11 cellular contexts compared by ENCODE assay signal in genomic region chrX:154727418-154728323, GRCh38. TPM values are rescaled to one million over a fixed set of nuclear protein-coding genes. Genes with fewer than 3 reads are reported as not detected.
A peak's percentile ranks its signal among the peaks of the same experiment; 100 is the strongest.
DNase-seq lines count a peak whose midpoint lies in the region; ATAC-seq and TF ChIP-seq lines count a peak whose summit lies in the region.
"Had no signal": no experiment of that assay in that cellular context is flagged by ENCODE, and none has a peak within 500 bp of the region (broad histone marks: within the 10 kb centered on the region; RNA-seq: fewer than 3 reads in every experiment).

No MANE protein-coding gene starts in this region.

- no TSS peak for BruUV-seq in Panc1 (replicated peaks; lab: Mats Ljungman, UMichigan)

- no peak for TF ChIP-seq EP300 in esophagus muscularis mucosa (IDR thresholded peaks at IDR 0.05)

- H3K4me3 ChIP-seq in AG10803 (ENCODE audit: low read length) (no peak overlapping the region), Panc1 (ENCODE audit: low read depth in 2 of 2, low read length in 2 of 2) (no peak overlapping the region), esophagus muscularis mucosa (no peak overlapping the region)

- no peaks in the 10 kb centered on the region for H3K9me3 ChIP-seq in Panc1 (ENCODE audit: control insufficient read depth, insufficient read depth, low read depth, low read length)
- H3K9me3 ChIP-seq in esophagus muscularis mucosa = no peaks in the 10 kb centered on the region

- in situ Hi-C loops in Panc1 (cut with HindIII; ENCODE audit: low pct_unique_long_range_greater_than_20kb, low sequenced_read_pairs) = no loop called here

- H3K36me3 ChIP-seq in Panc1 (ENCODE audit: control insufficient read depth, insufficient read depth, low read length) = no peaks in the 10 kb centered on the region
- no peaks in the 10 kb centered on the region for H3K36me3 ChIP-seq in esophagus muscularis mucosa

- DNase-seq in AG10803 (ENCODE audit: low read depth) (peak; percentile 61), Panc1 (ENCODE audit: low read depth, low spot score) (no peak), esophagus muscularis mucosa (ENCODE audit: extremely low spot score) (peak; percentile 93), myocyte (ENCODE audit: low read depth) (peak; percentile 55), GDM1 (lab: John Stamatoyannopoulos, UW) (no peak), NCI-H146 (lab: John Stamatoyannopoulos, UW) (no peak), SW480 (ENCODE audit: low spot score) (no peak)
- DNase-seq: activated gamma-delta T cell, NCI-H1105 treated with DMSO at 0.1 percent for 48 hours had no signal

- H3K27me3 ChIP-seq in Panc1 (ENCODE audit: control insufficient read depth, insufficient read depth, low read length) = no peaks in the 10 kb centered on the region
- no peaks in the 10 kb centered on the region for H3K27me3 ChIP-seq in esophagus muscularis mucosa

- TF ChIP-seq POLR2A in esophagus muscularis mucosa (IDR thresholded peaks at IDR 0.05; ENCODE audit: low read depth) = no peak

- CTCF ChIA-PET in Panc1 (lab: Charles Lee) = interaction anchor here (0.6 to 0.7 kb wide), 2 partner anchors 21 to 66 kb away, joined by 3 read pairs; no protein-coding TSS in a partner anchor

- H3K4me1 ChIP-seq in Panc1 (ENCODE audit: control insufficient read depth, insufficient read depth, low read length) (peaks cover 59% of the 10 kb centered on the region), esophagus muscularis mucosa (peaks cover 70 to 84% (median 75%) of the 10 kb centered on the region in 4 donors)

- POLR2A ChIA-PET in Panc1 (lab: Charles Lee) = interaction anchor here (0.5 to 0.6 kb wide), 2 partner anchors 270 to 620 kb away, joined by 3 to 4 read pairs; no protein-coding TSS in a partner anchor

- H3K27ac ChIP-seq in Panc1 (ENCODE audit: low read length) = peak overlapping the region; percentile 89
- peak overlapping the region; percentile 71 to 86 (median 80) for H3K27ac ChIP-seq in esophagus muscularis mucosa (replicated peaks in 1 of 4)
- H3K27ac ChIP-seq: C4-2B had no signal

- no peak for TF ChIP-seq CTCF in AG10803 (conservative IDR thresholded peaks at IDR 0.05; ENCODE audit: low read length)
- no peak for TF ChIP-seq CTCF in Panc1 (IDR thresholded peaks at IDR 0.05)
- no peak for TF ChIP-seq CTCF in esophagus muscularis mucosa (IDR thresholded peaks at IDR 0.05)

- ATAC-seq in Panc1 = no peak
- no peak for ATAC-seq in GM19395 (IDR thresholded peaks at IDR 0.05; ENCODE audit: unreplicated experiment)

- WGBS in esophagus muscularis mucosa = 27% methylated on average over 6 of the region's 6 CpGs

- intact Hi-C loops in Panc1 (cut with micrococcal nuclease; ENCODE audit: unreplicated experiment) (no loop called here), esophagus muscularis mucosa (cut with DNase I) (no loop called here)

RNA-seq across cellular contexts. Expression of gene GAB3, which starts 23.2 kb away (rescaled TPM):
- total RNA-seq in Panc1 (2021; ENCODE audit: unreplicated experiment) (8.2 TPM), esophagus muscularis mucosa (1 to 10 TPM; 3.9 to 7.3 (median 5.2) TPM), myocyte (7.3 TPM in 2 replicates)
- 2.9 TPM for polyA plus RNA-seq in Panc1 (2012; ENCODE audit: insufficient read length)
- polyA plus RNA-seq in myocyte (2012) = 0.73 TPM

RNA-seq across cellular contexts. Expression of gene DKC1, which starts 35.0 kb away (rescaled TPM):
- total RNA-seq in Panc1 (2021; ENCODE audit: unreplicated experiment) (179 TPM), esophagus muscularis mucosa (10 to 100 TPM; 18.3 to 29.9 (median 24.9) TPM), myocyte (33.6 and 40.7 TPM in 2 replicates)
- 131 TPM for polyA plus RNA-seq in Panc1 (2012; ENCODE audit: insufficient read length)
- polyA plus RNA-seq in myocyte (2012) = 29.5 TPM

Comparison
In these comparisons a context has a peak if more than half of its experiments do, and no peak if none do; other contexts are left out.
1. DNase-seq: peak in AG10803 (single experiment), esophagus muscularis mucosa (single experiment) and myocyte (single experiment); none in Panc1 (single experiment), GDM1 (single experiment), NCI-H146 (single experiment) and SW480 (single experiment).